16 cellular contexts compared by ENCODE assay signal in genomic region chr12:48285751-48286650, GRCh38.
DNase-seq lines count a peak whose midpoint lies in the region; ATAC-seq, FAIRE-seq and TF ChIP-seq lines count a peak whose summit lies in the region.
"Had no signal": no experiment of that assay in that cellular context is flagged by ENCODE, and none has a peak within 500 bp of the region (broad histone marks: within the 10 kb centered on the region; RNA-seq: fewer than 3 reads in every experiment).

No MANE protein-coding gene starts in this region.

- peak; percentile 24 for DNase-seq in stimulated activated CD4-positive, alpha-beta T cell treated with anti-CD3 and anti-CD28 coated beads, Interleukin-4, amount 100 ng/mL, for 24 hours
- DNase-seq in stimulated activated CD4-positive, alpha-beta T cell treated with anti-CD3 and anti-CD28 coated beads, Interleukin-12 subunit alpha, Interleukin-12 subunit beta, amount 100 ng/mL, for 4 hours: no peak
- DNase-seq in OCI-M1 (lab: John Stamatoyannopoulos, UW): peak; percentile 65
- DNase-seq in K562 (ENCODE audit: extremely low read depth in 1 of 4, low spot score in 3 of 4): peak in 1 of 4 experiments; percentile 8
- no peak for DNase-seq in type B pancreatic cell (ENCODE audit: extremely low spot score, unreplicated experiment)
- no peak for DNase-seq in T-helper 9 cell
- DNase-seq: cortex of kidney, foreskin keratinocyte, KG1, NCI-H2171, T1000 had no signal

- intact Hi-C loops in K562 (cut with micrococcal nuclease): no loop called here

- H3K9me3 Mint-ChIP-seq in type B pancreatic cell: peaks cover 10% of the 10 kb centered on the region
- H3K9me3 Mint-ChIP-seq: stimulated activated memory B cell treated with anti-CD40 and anti-IgM and Interleukin-4, amounts not matched to agents 10 μg/mL and 1 μg/mL and 100 μg/mL, for 72 hours had no signal

- H3K4me3 Mint-ChIP-seq in type B pancreatic cell: no peak overlapping the region
- H3K4me3 Mint-ChIP-seq: neural crest cell; stimulated activated memory B cell treated with anti-CD40 and anti-IgM and Interleukin-4, amounts not matched to agents 10 μg/mL and 1 μg/mL and 100 μg/mL, for 72 hours had no signal

- H3K9ac ChIP-seq in K562 (ENCODE audit: insufficient read depth in 1 of 2, low read depth in 2 of 2, low read length in 2 of 2): no peak overlapping the region

- no peaks in the 10 kb centered on the region for H3K27me3 ChIP-seq in K562 (ENCODE audit: control insufficient read depth in 2 of 2, insufficient read depth in 2 of 2, low read length in 2 of 2)

- peaks cover 4% of the 10 kb centered on the region for H3K4me1 Mint-ChIP-seq in type B pancreatic cell (ENCODE audit: unreplicated experiment)

- no peaks in the 10 kb centered on the region for H4K20me1 ChIP-seq in K562 (replicated peaks; ENCODE audit: control insufficient read depth, insufficient read depth, low read length)

- TF ChIP-seq POLR2A in K562 (conservative IDR thresholded peaks at IDR 0.05): no peak

- no peak overlapping the region for H3K4me3 ChIP-seq in K562

- no peaks in the 10 kb centered on the region for H3K36me3 Mint-ChIP-seq in type B pancreatic cell
- H3K36me3 Mint-ChIP-seq: stimulated activated memory B cell treated with anti-CD40 and anti-IgM and Interleukin-4, amounts not matched to agents 10 μg/mL and 1 μg/mL and 100 μg/mL, for 72 hours had no signal

- peak; percentile 69 for FAIRE-seq in K562 (lab: Jason Lieb, UNC)
- FAIRE-seq: islet of Langerhans had no signal

- H3K79me2 ChIP-seq in K562 (ENCODE audit: control insufficient read depth, insufficient read depth, low read length): no peaks in the 10 kb centered on the region

- H3K36me3 ChIP-seq in K562 (ENCODE audit: control insufficient read depth, insufficient read depth, low read length): no peaks in the 10 kb centered on the region

- no peaks in the 10 kb centered on the region for H3K9me1 ChIP-seq in K562 (ENCODE audit: control insufficient read depth, insufficient read depth, low read length)

- peaks cover 5% of the 10 kb centered on the region for H3K27me3 Mint-ChIP-seq in type B pancreatic cell

- in situ Hi-C loops in K562 (cut with MboI): no loop called here

- CTCF ChIA-PET in K562 (lab: Yijun Ruan, JAX; ENCODE audit: low intra/inter-chr PET ratio): no interaction called here

- TF ChIP-seq CTCF in K562 (IDR thresholded peaks at IDR 0.05 in 2 of 3, conservative IDR thresholded peaks at IDR 0.05 in 1 of 3; ENCODE audit: insufficient read depth in 2 of 3, low read depth in 1 of 3, low read length in 3 of 3): no peak
- TF ChIP-seq CTCF in type B pancreatic cell (conservative IDR thresholded peaks at IDR 0.05): no peak

- peak overlapping the region; percentile 50 for H3K27ac Mint-ChIP-seq in type B pancreatic cell
- H3K27ac Mint-ChIP-seq: stimulated activated memory B cell treated with anti-CD40 and anti-IgM and Interleukin-4, amounts not matched to agents 10 μg/mL and 1 μg/mL and 100 μg/mL, for 72 hours had no signal

- ATAC-seq in K562 (peak; percentile 67), HG02870 (IDR thresholded peaks at IDR 0.05; ENCODE audit: unreplicated experiment) (no peak), GM21528 (IDR thresholded peaks at IDR 0.05; ENCODE audit: low FRiP score, unreplicated experiment) (no peak)
- ATAC-seq: foreskin keratinocyte; stimulated activated memory B cell treated with anti-CD40 and anti-IgM and Interleukin-4, amounts not matched to agents 10 μg/mL and 1 μg/mL and 100 μg/mL, for 72 hours had no signal

- no peak overlapping the region for H3K27ac ChIP-seq in K562 (ENCODE audit: extremely low read depth, low read depth, low read length)
- H3K27ac ChIP-seq: foreskin keratinocyte had no signal

- no peak overlapping the region for H3K4me2 ChIP-seq in K562 (ENCODE audit: insufficient read depth, low read length)

- WGBS in K562 (ENCODE audit: insufficient coverage, low coverage, missing lambda C conversion rate): 9% methylated on average over 2 of the region's 2 CpGs

- no peaks in the 10 kb centered on the region for H3K9me3 ChIP-seq in K562 (replicated peaks; ENCODE audit: control insufficient read depth, insufficient read depth, low read depth, low read length)

- peaks cover 0 to 2% of the 10 kb centered on the region in 2 experiments; a peak in 1 of 5 replicates for H3K4me1 ChIP-seq in K562 (replicated peaks in 1 of 2; ENCODE audit: control insufficient read depth in 2 of 2, insufficient read depth in 2 of 2, low read length in 2 of 2)

- H2AFZ ChIP-seq in K562 (ENCODE audit: low read depth, low read length): peak overlapping the region; percentile 54; the same call in 1 of the 2 replicates

- TF ChIP-seq RAD21 in K562 (CRISPR knock-in tag; conservative IDR thresholded peaks at IDR 0.05 in 1 of 2, IDR thresholded peaks at IDR 0.05 in 1 of 2): no peak

- POLR2A ChIA-PET in K562 (lab: Yijun Ruan, JAX): no interaction called here

- no TSS peak for BruUV-seq in K562 (replicated peaks; lab: Mats Ljungman, UMichigan)

- TF ChIP-seq EP300 in K562 (IDR thresholded peaks at IDR 0.05; ENCODE audit: low read length): no peak

TF ChIP-seq in K562, 482 proteins besides CTCF, POLR2A, EP300 and RAD21 (continues in another document):
- TF ChIP-seq ZBTB40 (IDR thresholded peaks at IDR 0.05): peak; percentile 68
- TF ChIP-seq ZBTB40 (CRISPR knock-in tag; IDR thresholded peaks at IDR 0.05): no peak
- TF ChIP-seq NR2C1 (IDR thresholded peaks at IDR 0.05): peak; percentile 84
- TF ChIP-seq NR2C1 (tag; IDR thresholded peaks at IDR 0.05): peak; percentile 88

Comparison
In these comparisons a context has a peak if more than half of its experiments do, and no peak if none do; other contexts are left out.
1. DNase-seq: peak in stimulated activated CD4-positive, alpha-beta T cell treated with anti-CD3 and anti-CD28 coated beads, Interleukin-4, amount 100 ng/mL, for 24 hours (single experiment) and OCI-M1 (single experiment); none in stimulated activated CD4-positive, alpha-beta T cell treated with anti-CD3 and anti-CD28 coated beads, Interleukin-12 subunit alpha, Interleukin-12 subunit beta, amount 100 ng/mL, for 4 hours (single experiment), type B pancreatic cell (single experiment) and T-helper 9 cell (single experiment).